Comparison of ENCODE assay signal across 8 cellular contexts in genomic region chr15:101652098-101652782, GRCh38. TPM values are rescaled to one million over a fixed set of nuclear protein-coding genes. Genes with fewer than 3 reads are reported as not detected.
A peak's percentile ranks its signal among the peaks of the same experiment; 100 is the strongest.
DNase-seq lines count a peak whose midpoint lies in the region; ATAC-seq, FAIRE-seq and TF ChIP-seq lines count a peak whose summit lies in the region.

Gene TM2D3, minus strand, starts transcription at chr15:101652381. Its CDS starts 20 bp downstream, at chr15:101652361.

- peak within 1 kb of the TSS; percentile 96 for H3K4me3 Mint-ChIP-seq in activated naive CD8-positive, alpha-beta T cell

- DNase-seq in NCI-H1048 (lab: John Stamatoyannopoulos, UW) (peak; percentile 85), SKM-1 (lab: John Stamatoyannopoulos, UW; ENCODE audit: unreplicated experiment) (peak; percentile 81), head of caudate nucleus (peak; percentile 74 to 97 (median 92)), pancreas (peak; percentile 87 to 99 (median 93)), tibial artery (peak; percentile 89 to 96)

- no peak for FAIRE-seq in pancreas (lab: Jason Lieb, UNC)

- H3K36me3 ChIP-seq in pancreas (peaks cover 0 to 4% (median 0%) of the 10 kb centered on the region in 3 donors), tibial artery (peaks cover 0 to 29% (median 10%) of the 10 kb centered on the region in 3 donors)

- no peaks in the 10 kb centered on the region for H3K27me3 Mint-ChIP-seq in activated naive CD8-positive, alpha-beta T cell

- 0% methylated on average over 60 to 75 of the region's 75 CpGs for WGBS in pancreas, 2 donors

- H3K9me3 Mint-ChIP-seq in activated naive CD8-positive, alpha-beta T cell (ENCODE audit: low read depth), result no peaks in the 10 kb centered on the region

- peak; percentile 86 for ATAC-seq in HG02588 (IDR thresholded peaks at IDR 0.05; ENCODE audit: unreplicated experiment)
- ATAC-seq in pancreas, result peak; percentile 97 to 98 (median 98)

- peak within 1 kb of the TSS; percentile 96 for H3K27ac Mint-ChIP-seq in activated naive CD8-positive, alpha-beta T cell

- peak; percentile 70 to 84 (median 77) for TF ChIP-seq CTCF in pancreas (IDR thresholded peaks at IDR 0.05)
- TF ChIP-seq CTCF in tibial artery (IDR thresholded peaks at IDR 0.05), result peak; percentile 88 to 92

- H3K9me3 ChIP-seq in pancreas (no peaks in the 10 kb centered on the region), tibial artery (no peaks in the 10 kb centered on the region)

- no peaks in the 10 kb centered on the region for H3K36me3 Mint-ChIP-seq in activated naive CD8-positive, alpha-beta T cell

- H3K4me3 ChIP-seq in pancreas (peak within 1 kb of the TSS; percentile 84 to 96 (median 90)), tibial artery (peak within 1 kb of the TSS; percentile 96 to 100)

- H3K4me1 ChIP-seq in pancreas, result peaks cover 11 to 25% (median 15%) of the 10 kb centered on the region in 3 donors
- H3K4me1 ChIP-seq in tibial artery, result peaks cover 0 to 41% (median 25%) of the 10 kb centered on the region in 4 donors

- peaks cover 49% of the 10 kb centered on the region for H3K4me1 Mint-ChIP-seq in activated naive CD8-positive, alpha-beta T cell (ENCODE audit: low read depth)

- H3K27me3 ChIP-seq in pancreas (no peaks in the 10 kb centered on the region), tibial artery (no peaks in the 10 kb centered on the region)

- intact Hi-C loops in head of caudate nucleus (cut with DNase I), result loop anchor here (5.0 kb wide), 1 partner anchor 70 kb away; the partner anchor contains the start of gene TARS3
- intact Hi-C loops in pancreas (cut with DNase I), result no loop called here
- intact Hi-C loops in tibial artery (cut with DNase I; ENCODE audit: low total_unique reads), result no loop called here

- peak; percentile 94 for TF ChIP-seq POLR2A in GM10847 (IDR thresholded peaks at IDR 0.05; ENCODE audit: extremely low read depth, insufficient read length)

- H3K27ac ChIP-seq in pancreas (peak within 1 kb of the TSS; percentile 86 to 96 (median 91)), tibial artery (peak within 1 kb of the TSS; percentile 98 to 100)

RNA-seq across cellular contexts. Expression of gene TM2D3, which starts in this region (rescaled TPM):
- total RNA-seq in pancreas, result 10 to 100 TPM; 16.0 to 33.5 (median 18.4) TPM
- polyA plus RNA-seq in pancreas, result 10 to 100 TPM; 20.5 to 42.8 TPM

Comparison
In these comparisons a context has a peak if more than half of its experiments do, and no peak if none do; other contexts are left out.
1. Peak in every context shown above with its lines: DNase-seq, ATAC-seq, H3K4me3 ChIP-seq and H3K27ac ChIP-seq.